30 cellular contexts compared by ENCODE assay signal in genomic region chrX:123432362-123433150, GRCh38.
DNase-seq lines count a peak whose midpoint lies in the region; ATAC-seq, FAIRE-seq and TF ChIP-seq lines count a peak whose summit lies in the region.
"Had no signal": no experiment of that assay in that cellular context is flagged by ENCODE, and none has a peak within 500 bp of the region (broad histone marks: within the 10 kb centered on the region; RNA-seq: fewer than 3 reads in every experiment).

No MANE protein-coding gene starts in this region.

- intact Hi-C loops in pancreas (cut with DNase I): no loop called here

- WGBS in pancreas, 2 donors: 46 to 57% methylated on average over 4 of the region's 4 CpGs

- no peaks in the 10 kb centered on the region for H3K9me3 ChIP-seq in pancreas
- H3K9me3 ChIP-seq: esophagus muscularis mucosa, gastroesophageal sphincter, tibial nerve had no signal

- peaks cover 0 to 3% (median 0%) of the 10 kb centered on the region in 3 donors for H3K4me1 ChIP-seq in pancreas
- H3K4me1 ChIP-seq: esophagus muscularis mucosa, gastroesophageal sphincter, tibial nerve had no signal

- H3K27ac ChIP-seq in pancreas: no peak overlapping the region
- H3K27ac ChIP-seq: brain microvascular endothelial cell, esophagus muscularis mucosa, gastroesophageal sphincter, PC-9, tibial nerve had no signal

- DNase-seq in NCI-H748 (lab: John Stamatoyannopoulos, UW; ENCODE audit: unreplicated experiment) (peak; percentile 20), NCI-H748 treated with DMSO at 0.1 percent for 48 hours (lab: John Stamatoyannopoulos, UW) (no peak), NCI-H69 (lab: John Stamatoyannopoulos, UW) (peak; percentile 23), epithelial cell of esophagus (ENCODE audit: low read depth) (peak; percentile 76), pancreas (peak in 3 of 6 donors; percentile 26 to 32 (median 28)), cerebellar nuclear complex (lab: John Stamatoyannopoulos, UW) (no peak)
- DNase-seq in stimulated activated naive CD4-positive, alpha-beta T cell treated with Interleukin-2 at 50 U/mL for 16 hours (lab: John Stamatoyannopoulos, UW): no peak
- DNase-seq: activated CD4-positive, alpha-beta T cell treated with anti-CD3 and anti-CD28 coated beads, Interleukin-2, amount 50 U/mL, for 1 hour; activated naive CD4-positive, alpha-beta T cell treated with Interleukin-2 at 50 U/mL for 16 hours; AML-193; brain microvascular endothelial cell; CD4-positive, alpha-beta T cell; effector CD4-positive, alpha-beta T cell; hippocampal formation; KBM-7; natural killer cell; NCI-H146; NK-92 treated with Interleukin-12 subunit alpha and Interleukin-12 subunit beta, amount 100 ng/mL, for 24 hours; occipital lobe; PC-9; SHP77; stimulated activated naive CD8-positive, alpha-beta T cell treated with anti-CD3 and anti-CD28 coated beads, Interleukin-15, amount 100 ng/mL, for 72 hours; SW 1271; T-helper 9 cell had no signal

- TF ChIP-seq CTCF in epithelial cell of esophagus (IDR thresholded peaks at IDR 0.05; ENCODE audit: insufficient read depth, low read depth, low read length, missing control alignments) (no peak), pancreas (IDR thresholded peaks at IDR 0.05) (no peak)

- H3K4me3 ChIP-seq in epithelial cell of esophagus (ENCODE audit: low read length) (no peak overlapping the region), pancreas (no peak overlapping the region)
- H3K4me3 ChIP-seq: esophagus muscularis mucosa, gastroesophageal sphincter, PC-9, tibial nerve had no signal

- FAIRE-seq in pancreas (lab: Jason Lieb, UNC): peak; percentile 17

- H3K36me3 ChIP-seq in pancreas: no peaks in the 10 kb centered on the region
- H3K36me3 ChIP-seq: brain microvascular endothelial cell, esophagus muscularis mucosa, gastroesophageal sphincter, tibial nerve had no signal

- ATAC-seq in pancreas: peak; percentile 64 to 79 (median 74)
- no peak for ATAC-seq in GM21360 (IDR thresholded peaks at IDR 0.05; ENCODE audit: unreplicated experiment)
- ATAC-seq: gastroesophageal sphincter; HCT116; natural killer cell; stimulated activated naive CD8-positive, alpha-beta T cell treated with anti-CD3 and anti-CD28 coated beads, Interleukin-15, amount 100 ng/mL, for 72 hours; WTC11 had no signal

- no peaks in the 10 kb centered on the region for H3K27me3 ChIP-seq in pancreas
- H3K27me3 ChIP-seq: brain microvascular endothelial cell, esophagus muscularis mucosa, gastroesophageal sphincter, tibial nerve had no signal

Comparison
In these comparisons a context has a peak if more than half of its experiments do, and no peak if none do; other contexts are left out.
1. DNase-seq: peak in NCI-H748 (single experiment), NCI-H69 (single experiment) and epithelial cell of esophagus (single experiment); none in NCI-H748 treated with DMSO at 0.1 percent for 48 hours (single experiment), cerebellar nuclear complex (0 of 2) and stimulated activated naive CD4-positive, alpha-beta T cell treated with Interleukin-2 at 50 U/mL for 16 hours (single experiment).